Comparison of ENCODE assay signal across 8 cellular contexts in genomic region chr7:103989200-103989784, GRCh38. TPM values are rescaled to one million over a fixed set of nuclear protein-coding genes. Genes with fewer than 3 reads are reported as not detected.
DNase-seq lines count a peak whose midpoint lies in the region; ATAC-seq and TF ChIP-seq lines count a peak whose summit lies in the region.

Gene RELN, minus strand, starts transcription at chr7:103989658. Its CDS starts 302 bp downstream, at chr7:103989356.

- ATAC-seq in omental fat pad (ENCODE audit: low FRiP score) (peak; percentile 43), HG02623 (IDR thresholded peaks at IDR 0.05; ENCODE audit: unreplicated experiment) (no peak), GM19324 (IDR thresholded peaks at IDR 0.05; ENCODE audit: low FRiP score, unreplicated experiment) (no peak)

- peak within 1 kb of the TSS; percentile 30 for H3K9ac ChIP-seq in fibroblast of lung (ENCODE audit: insufficient read depth, low read length)

- H3K4me1 ChIP-seq in fibroblast of lung (ENCODE audit: control insufficient read depth, extremely low read depth, insufficient read depth, low read length), result peaks cover 2% of the 10 kb centered on the region

- H3K36me3 ChIP-seq in fibroblast of lung (ENCODE audit: control insufficient read depth, insufficient read depth, low read length), result no peaks in the 10 kb centered on the region

- peak within 1 kb of the TSS; percentile 37 for H3K4me3 ChIP-seq in AG09309 (ENCODE audit: control insufficient read depth, low read depth, low read length)
- H3K4me3 ChIP-seq in fibroblast of lung (replicated peaks in 1 of 4; ENCODE audit: control extremely low read depth in 1 of 4, insufficient read depth in 1 of 4, low read depth in 3 of 4, low read length in 4 of 4), result peak within 1 kb of the TSS; percentile 42 to 61 (median 51)

- no peaks in the 10 kb centered on the region for H3K79me2 ChIP-seq in fibroblast of lung (ENCODE audit: control insufficient read depth, insufficient read depth, low read length)

- H3K9me3 ChIP-seq in fibroblast of lung (ENCODE audit: control insufficient read depth, insufficient read depth, low read depth, low read length), result no peaks in the 10 kb centered on the region

- H3K27ac ChIP-seq in fibroblast of lung (ENCODE audit: insufficient read depth, low read length), result no peak within 1 kb of the TSS

- no peaks in the 10 kb centered on the region for H4K20me1 ChIP-seq in fibroblast of lung (ENCODE audit: control insufficient read depth, extremely low read depth, insufficient read depth, low read length)

- H3K4me2 ChIP-seq in fibroblast of lung (ENCODE audit: extremely low read depth, insufficient read depth, low read length), result peak within 1 kb of the TSS; percentile 59

- peaks cover 14% of the 10 kb centered on the region for H3K27me3 ChIP-seq in fibroblast of lung (ENCODE audit: control insufficient read depth, insufficient read depth, low read length)

- H2AFZ ChIP-seq in fibroblast of lung (ENCODE audit: low read length), result peak within 1 kb of the TSS; percentile 64

- DNase-seq in AG09309 (ENCODE audit: low read depth), result no peak
- DNase-seq in GM20000 (ENCODE audit: low spot score), result peak; percentile 32
- peak; percentile 66 for DNase-seq in SK-N-DZ (ENCODE audit: low spot score)
- peak; percentile 33 to 49 for DNase-seq in fibroblast of lung (ENCODE audit: low read depth in 2 of 2)
- no peak for DNase-seq in omental fat pad (ENCODE audit: low spot score)
- no peak for DNase-seq in T-helper 9 cell

- no peak for TF ChIP-seq CTCF in AG09309 (IDR thresholded peaks at IDR 0.05; ENCODE audit: control insufficient read depth, insufficient read depth, low read depth, low read length, missing control alignments)
- TF ChIP-seq CTCF in GM20000 (IDR thresholded peaks at IDR 0.05; ENCODE audit: extremely low read depth, missing control alignments), result no peak
- TF ChIP-seq CTCF in fibroblast of lung (conservative IDR thresholded peaks at IDR 0.05 in 1 of 2, IDR thresholded peaks at IDR 0.05 in 1 of 2; ENCODE audit: low read depth in 1 of 2, low read length in 2 of 2), result no peak
- no peak for TF ChIP-seq CTCF in omental fat pad (IDR thresholded peaks at IDR 0.05)

RNA-seq across cellular contexts. Expression of gene RELN, which starts in this region (rescaled TPM):
- 8.3 and 12.0 TPM in 2 replicates for polyA plus RNA-seq in SK-N-DZ (2014; cell fraction: cytosol; rRNA removed)
- polyA plus RNA-seq in SK-N-DZ (2014; cell fraction: nucleus; rRNA removed), result 9.1 and 10.4 TPM in 2 replicates
- 0.33 and 1.8 TPM in 2 replicates for total RNA-seq in fibroblast of lung
- 8.6 and 31.8 TPM in 2 replicates for polyA plus RNA-seq in fibroblast of lung
- 4.8 and 19.4 TPM in 2 replicates for polyA plus RNA-seq in fibroblast of lung (2012)
- 19.6 and 104 TPM in 2 replicates for polyA minus RNA-seq in fibroblast of lung (ENCODE audit: low replicate concordance)
- 1 to 10 TPM; 1.2 to 7.1 (median 3.7) TPM for total RNA-seq in omental fat pad

Comparison
In these comparisons a context has a peak if more than half of its experiments do, and no peak if none do; other contexts are left out.
1. DNase-seq: peak in GM20000 (single experiment), SK-N-DZ (single experiment) and fibroblast of lung (2 of 2); none in AG09309 (single experiment), omental fat pad (single experiment) and T-helper 9 cell (single experiment).